ENCODE assay signal across 9 cellular contexts in the genomic region with DNA sequence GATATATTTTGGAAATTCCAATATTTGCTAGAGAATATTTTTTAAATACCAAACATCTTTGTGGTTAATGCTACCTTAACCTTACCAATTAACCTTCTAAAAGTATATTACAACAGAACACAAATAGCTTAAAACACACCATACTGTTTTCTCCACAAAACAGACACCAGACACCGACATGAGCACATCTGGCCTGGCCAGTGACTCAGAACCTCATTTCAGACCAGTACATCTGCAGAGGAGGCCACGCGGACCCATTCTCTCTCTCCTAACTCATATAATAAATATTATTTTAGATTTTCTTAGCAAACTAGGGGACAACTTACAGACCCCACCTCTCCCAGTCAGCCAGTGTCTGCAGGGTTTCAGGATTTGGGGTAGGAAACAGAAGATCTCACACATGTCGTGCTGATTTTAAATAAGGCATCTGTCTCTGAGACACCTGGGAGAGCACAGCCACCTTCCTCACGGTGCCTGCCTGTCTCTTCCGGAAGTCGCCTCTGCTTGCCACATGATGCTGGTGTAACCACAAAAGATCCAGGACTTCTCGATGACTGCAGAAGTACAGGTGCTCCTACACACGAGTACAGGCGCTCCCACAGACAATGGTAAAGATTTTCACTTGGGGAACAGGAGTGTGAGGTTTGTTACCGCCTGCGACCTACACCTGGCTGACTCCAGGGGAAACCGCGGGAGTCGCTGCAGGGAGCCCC. TPM values are rescaled to one million over a fixed set of nuclear protein-coding genes. Genes with fewer than 3 reads are reported as not detected.
A peak's percentile ranks its signal among the peaks of the same experiment; 100 is the strongest.
DNase-seq lines count a peak whose midpoint lies in the region; ATAC-seq and TF ChIP-seq lines count a peak whose summit lies in the region.
"Had no signal": no experiment of that assay in that cellular context is flagged by ENCODE, and none has a peak within 500 bp of the region (broad histone marks: within the 10 kb centered on the region; RNA-seq: fewer than 3 reads in every experiment).

No MANE protein-coding gene starts in this region.

- no peak overlapping the region for H3K4me3 ChIP-seq in AG09309 (ENCODE audit: control insufficient read depth, low read depth, low read length)
- peak overlapping the region; percentile 63 for H3K4me3 ChIP-seq in OCI-LY7 (ENCODE audit: low read depth, low read length, poor library complexity, severe bottlenecking)
- no peak overlapping the region for H3K4me3 ChIP-seq in endodermal cell (ENCODE audit: low read length)

- H3K4me1 ChIP-seq in OCI-LY7 (ENCODE audit: insufficient read depth, low read length, poor library complexity, severe bottlenecking) (peaks cover 65% of the 10 kb centered on the region), endodermal cell (ENCODE audit: control insufficient read depth, insufficient read depth, low read length) (no peaks in the 10 kb centered on the region)

- intact Hi-C loops in OCI-LY7 (cut with micrococcal nuclease; ENCODE audit: unreplicated experiment) = loop anchor here (2.0 to 5.0 kb wide), 4 partner anchors 50 to 138 kb away; partner anchors contain the start of genes CHFR and PGAM5

- H3K4me3 Mint-ChIP-seq in central memory CD8-positive, alpha-beta T cell = no peak overlapping the region
- no peak overlapping the region for H3K4me3 Mint-ChIP-seq in endodermal cell

- peaks cover 63% of the 10 kb centered on the region for H3K36me3 ChIP-seq in OCI-LY7 (ENCODE audit: insufficient read depth, low read length)
- H3K36me3 ChIP-seq in endodermal cell (ENCODE audit: control insufficient read depth, insufficient read depth, low read length) = peaks cover 67% of the 10 kb centered on the region

- H2AFZ ChIP-seq in OCI-LY7 (ENCODE audit: low read length) = peak overlapping the region; percentile 9; the same call in 1 of the 2 replicates

- BruUV-seq in OCI-LY7 (replicated peaks; lab: Mats Ljungman, UMichigan) = TSS peak; percentile 82

- TF ChIP-seq CTCF in AG09309 (IDR thresholded peaks at IDR 0.05; ENCODE audit: control insufficient read depth, insufficient read depth, low read depth, low read length, missing control alignments) (no peak), OCI-LY7 (conservative IDR thresholded peaks at IDR 0.05; ENCODE audit: low read length) (no peak), endodermal cell (conservative IDR thresholded peaks at IDR 0.05) (no peak)

- CTCF ChIA-PET in OCI-LY7 (lab: Charles Lee; ENCODE audit: unreplicated experiment) = no interaction called here

- H3K4me1 Mint-ChIP-seq in central memory CD8-positive, alpha-beta T cell = peaks cover 23% of the 10 kb centered on the region
- H3K4me1 Mint-ChIP-seq in endodermal cell = peaks cover 3% of the 10 kb centered on the region

- H3K79me2 ChIP-seq in OCI-LY7 (ENCODE audit: insufficient read depth, low read depth, low read length) = peaks cover 6% of the 10 kb centered on the region; the same call in 1 of the 2 replicates

- no peaks in the 10 kb centered on the region for H3K27me3 Mint-ChIP-seq in central memory CD8-positive, alpha-beta T cell
- H3K27me3 Mint-ChIP-seq in endodermal cell (ENCODE audit: insufficient read depth) = no peaks in the 10 kb centered on the region

- H3K9me2 ChIP-seq in OCI-LY7 (ENCODE audit: insufficient read depth, low read length) = no peaks in the 10 kb centered on the region

- peak; percentile 16 for DNase-seq in AG09309 (ENCODE audit: low read depth)
- peak; percentile 92 for DNase-seq in OCI-LY7 (ENCODE audit: low spot score)
- no peak for DNase-seq in central memory CD8-positive, alpha-beta T cell (ENCODE audit: low spot score in 2 of 2)
- no peak for DNase-seq in endodermal cell
- DNase-seq in ACHN = no peak
- no peak for DNase-seq in NCI-H748 (lab: John Stamatoyannopoulos, UW; ENCODE audit: unreplicated experiment)
- DNase-seq: DMS79 had no signal

- H3K27ac ChIP-seq in OCI-LY7 (ENCODE audit: low read depth, low read length, poor library complexity, severe bottlenecking) (peak overlapping the region; percentile 99), endodermal cell (ENCODE audit: low read depth, low read length) (no peak overlapping the region)

- in situ Hi-C loops in ACHN (cut with HindIII; ENCODE audit: low pct_ligation_motif_present, low pct_unique_long_range_greater_than_20kb, low sequenced_read_pairs) = no loop called here

- H4K20me1 ChIP-seq in OCI-LY7 (ENCODE audit: insufficient read depth, low read length) = no peaks in the 10 kb centered on the region

- H3K9ac ChIP-seq in endodermal cell (ENCODE audit: extremely low read depth, low read length, poor library complexity, severe bottlenecking) = no peak overlapping the region

- H3K9me3 ChIP-seq in OCI-LY7 (ENCODE audit: low read length) (no peaks in the 10 kb centered on the region), endodermal cell (ENCODE audit: control insufficient read depth, low read length) (no peaks in the 10 kb centered on the region)

- H3K4me2 ChIP-seq in OCI-LY7 (ENCODE audit: low read length) = peak overlapping the region; percentile 87

- no peaks in the 10 kb centered on the region for H3K27me3 ChIP-seq in endodermal cell (ENCODE audit: control insufficient read depth, insufficient read depth, low read length, poor library complexity, severe bottlenecking)

- H3K9me3 Mint-ChIP-seq in central memory CD8-positive, alpha-beta T cell = no peaks in the 10 kb centered on the region
- H3K9me3 Mint-ChIP-seq in endodermal cell = no peaks in the 10 kb centered on the region

- WGBS in endodermal cell (ENCODE audit: insufficient coverage in 1 of 2, insufficient read length in 1 of 2), 2 experiments = 96 to 99% methylated on average over 6 to 15 of the region's 15 CpGs

- peaks cover 23% of the 10 kb centered on the region for H3K36me3 Mint-ChIP-seq in central memory CD8-positive, alpha-beta T cell (ENCODE audit: insufficient read depth)
- peaks cover 49% of the 10 kb centered on the region for H3K36me3 Mint-ChIP-seq in endodermal cell (ENCODE audit: low read depth)

- ATAC-seq in GM19467 (IDR thresholded peaks at IDR 0.05; ENCODE audit: unreplicated experiment) = peak; percentile 50
- peak; percentile 61 for ATAC-seq in central memory CD8-positive, alpha-beta T cell (replicated peaks; ENCODE audit: extremely low read depth, poor library complexity, severe bottlenecking)
- ATAC-seq in HG02623 (IDR thresholded peaks at IDR 0.05; ENCODE audit: unreplicated experiment) = no peak

- POLR2A ChIA-PET in OCI-LY7 (lab: Charles Lee) = interaction anchor here (1.5 kb wide), 1 partner anchor 9 kb away, joined by 3 read pairs; no protein-coding TSS in a partner anchor

- no peak overlapping the region for H3K27ac Mint-ChIP-seq in central memory CD8-positive, alpha-beta T cell (ENCODE audit: low read depth)
- no peak overlapping the region for H3K27ac Mint-ChIP-seq in endodermal cell

RNA-seq across cellular contexts. Expression of gene ANKLE2, which starts 9.7 kb away (rescaled TPM):
- 88.0 and 95.4 TPM in 2 replicates for total RNA-seq in OCI-LY7 (2014; rRNA removed; shearing (Covaris generic))
- total RNA-seq in OCI-LY7 (2022) (113 and 121 TPM in 2 replicates), endodermal cell (10 to 100 TPM; 87.8 to 88.5 TPM)
- 58.3 TPM for polyA plus RNA-seq in endodermal cell (2013, experiment 1 of 2)
- polyA plus RNA-seq in endodermal cell (2013, experiment 2 of 2) = 56.1 TPM

RNA-seq across cellular contexts. Expression of gene GOLGA3, which starts 57.4 kb away (rescaled TPM):
- 51.2 and 53.8 TPM in 2 replicates for total RNA-seq in OCI-LY7 (2014; rRNA removed; shearing (Covaris generic))
- total RNA-seq in OCI-LY7 (2022) (72.8 and 77.9 TPM in 2 replicates), endodermal cell (10 to 100 TPM; 38.2 to 43.5 TPM)
- polyA plus RNA-seq in endodermal cell (2013, experiment 1 of 2) = 18.0 TPM
- 18.4 TPM for polyA plus RNA-seq in endodermal cell (2013, experiment 2 of 2)

Comparison
In these comparisons a context has a peak if more than half of its experiments do, and no peak if none do; other contexts are left out.
1. DNase-seq: peak in AG09309 (single experiment) and OCI-LY7 (single experiment); none in central memory CD8-positive, alpha-beta T cell (0 of 2), endodermal cell (single experiment), ACHN (single experiment) and NCI-H748 (single experiment).